ENCODE assay signal across 14 cellular contexts in the genomic region with DNA sequence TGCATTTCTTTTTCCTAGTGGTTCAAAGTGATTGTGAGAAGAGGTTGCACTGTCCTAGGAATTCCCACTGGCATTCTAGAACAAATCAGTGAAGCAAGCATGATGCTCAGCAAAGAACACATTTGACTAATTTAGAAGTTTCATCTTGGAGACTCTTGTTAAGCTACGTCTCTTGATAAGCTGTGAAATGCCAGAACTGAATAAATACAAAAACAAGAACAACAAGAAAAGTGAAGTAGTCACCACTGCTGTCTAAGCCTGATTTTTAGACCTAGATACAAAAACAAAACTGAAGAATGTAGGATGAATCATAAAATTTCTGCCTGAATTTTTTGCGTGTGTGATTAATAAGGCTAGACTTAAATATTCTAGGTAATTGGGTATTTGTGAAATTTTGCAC.
DNase-seq lines count a peak whose midpoint lies in the region; ATAC-seq and TF ChIP-seq lines count a peak whose summit lies in the region.
"Had no signal": no experiment of that assay in that cellular context is flagged by ENCODE, and none has a peak within 500 bp of the region (broad histone marks: within the 10 kb centered on the region; RNA-seq: fewer than 3 reads in every experiment).

No MANE protein-coding gene starts in this region.

- no peak for TF ChIP-seq CTCF in testis (IDR thresholded peaks at IDR 0.05)

- intact Hi-C loops in testis (cut with DNase I; ENCODE audit: low total_unique reads): no loop called here
- intact Hi-C loops in activated T-helper 2 cell treated with anti-CD3 and anti-CD28 coated beads, Interferon-gamma antibody, Interleukin-2, Interleukin-4, amounts not matched to agents 10 μg/mL and 5 μg/mL and 100 μg/mL, durations not matched to agents 14 hours and 24 hours and 36 hours (cut with micrococcal nuclease): no loop called here
- intact Hi-C loops in posterior cingulate gyrus (cut with DNase I): no loop called here

- H3K27me3 Mint-ChIP-seq in activated T-helper 2 cell treated with anti-CD3 and anti-CD28 coated beads, Interferon-gamma antibody, Interleukin-2, Interleukin-4, amounts not matched to agents 10 μg/mL and 5 μg/mL and 100 μg/mL, durations not matched to agents 14 hours and 24 hours and 36 hours (ENCODE audit: low read depth): no peaks in the 10 kb centered on the region

- ATAC-seq in esophagus mucosa: peak; percentile 60
- no peak for ATAC-seq in GM21381 (IDR thresholded peaks at IDR 0.05; ENCODE audit: unreplicated experiment)
- ATAC-seq: CD8-positive, alpha-beta T cell; GM23338 had no signal

- H3K9me3 Mint-ChIP-seq in activated T-helper 2 cell treated with anti-CD3 and anti-CD28 coated beads, Interferon-gamma antibody, Interleukin-2, Interleukin-4, amounts not matched to agents 10 μg/mL and 5 μg/mL and 100 μg/mL, durations not matched to agents 14 hours and 24 hours and 36 hours: peaks cover 11% of the 10 kb centered on the region
- H3K9me3 Mint-ChIP-seq: GM23338 had no signal

- no peaks in the 10 kb centered on the region for H3K9me3 ChIP-seq in adipocyte (ENCODE audit: control insufficient read depth, low read length)
- no peaks in the 10 kb centered on the region for H3K9me3 ChIP-seq in testis

- H3K27ac Mint-ChIP-seq in activated T-helper 2 cell treated with anti-CD3 and anti-CD28 coated beads, Interferon-gamma antibody, Interleukin-2, Interleukin-4, amounts not matched to agents 10 μg/mL and 5 μg/mL and 100 μg/mL, durations not matched to agents 14 hours and 24 hours and 36 hours: no peak overlapping the region
- H3K27ac Mint-ChIP-seq: CD14-positive monocyte; CD8-positive, alpha-beta T cell; GM23338 had no signal

- H3K4me1 ChIP-seq in adipocyte (ENCODE audit: control insufficient read depth, insufficient read depth, low read length): no peaks in the 10 kb centered on the region
- H3K4me1 ChIP-seq in testis: peaks cover 25% of the 10 kb centered on the region

- H3K4me3 Mint-ChIP-seq in activated T-helper 2 cell treated with anti-CD3 and anti-CD28 coated beads, Interferon-gamma antibody, Interleukin-2, Interleukin-4, amounts not matched to agents 10 μg/mL and 5 μg/mL and 100 μg/mL, durations not matched to agents 14 hours and 24 hours and 36 hours (ENCODE audit: low read depth): no peak overlapping the region
- H3K4me3 Mint-ChIP-seq: CD14-positive monocyte; CD8-positive, alpha-beta T cell; GM23338 had no signal

- H3K4me3 ChIP-seq in adipocyte (ENCODE audit: low read length): no peak overlapping the region
- no peak overlapping the region for H3K4me3 ChIP-seq in testis
- H3K4me3 ChIP-seq: GM23338 had no signal

- DNase-seq in DMS79 (lab: John Stamatoyannopoulos, UW) (peak; percentile 2), adipocyte (ENCODE audit: low read depth) (peak; percentile 30), testis (no peak), posterior cingulate gyrus (no peak)
- no peak for DNase-seq in activated T-helper 2 cell treated with anti-CD3 and anti-CD28 coated beads, Interferon-gamma antibody, Interleukin-2, Interleukin-4, amounts not matched to agents 10 μg/mL and 5 μg/mL and 100 μg/mL, durations not matched to agents 14 hours and 24 hours and 36 hours (ENCODE audit: low spot score)
- DNase-seq: CD8-positive, alpha-beta T cell; COR-L47; DMS153; GF-D8; H7 had no signal

- H3K27ac ChIP-seq in testis: peak overlapping the region; percentile 58 to 87

- no peak overlapping the region for H3K9ac ChIP-seq in adipocyte (ENCODE audit: low read length)

- H3K27me3 ChIP-seq in adipocyte (replicated peaks; ENCODE audit: control insufficient read depth, insufficient read depth, low read length): no peaks in the 10 kb centered on the region
- no peaks in the 10 kb centered on the region for H3K27me3 ChIP-seq in testis

- H3K36me3 Mint-ChIP-seq in activated T-helper 2 cell treated with anti-CD3 and anti-CD28 coated beads, Interferon-gamma antibody, Interleukin-2, Interleukin-4, amounts not matched to agents 10 μg/mL and 5 μg/mL and 100 μg/mL, durations not matched to agents 14 hours and 24 hours and 36 hours (ENCODE audit: low read depth): no peaks in the 10 kb centered on the region
- H3K36me3 Mint-ChIP-seq: CD14-positive monocyte; CD8-positive, alpha-beta T cell had no signal

- no peaks in the 10 kb centered on the region for H3K4me1 Mint-ChIP-seq in activated T-helper 2 cell treated with anti-CD3 and anti-CD28 coated beads, Interferon-gamma antibody, Interleukin-2, Interleukin-4, amounts not matched to agents 10 μg/mL and 5 μg/mL and 100 μg/mL, durations not matched to agents 14 hours and 24 hours and 36 hours (ENCODE audit: low read depth)
- H3K4me1 Mint-ChIP-seq: CD14-positive monocyte had no signal

- 65 to 66% methylated on average over 2 of the region's 2 CpGs for WGBS in testis, 2 donors

- no peaks in the 10 kb centered on the region for H3K36me3 ChIP-seq in adipocyte (ENCODE audit: control insufficient read depth, insufficient read depth, low read length, severe bottlenecking)
- H3K36me3 ChIP-seq in testis (ENCODE audit: low read depth, missing control alignments): no peaks in the 10 kb centered on the region

- no peak for TF ChIP-seq POLR2A in testis (IDR thresholded peaks at IDR 0.05)

Comparison
In these comparisons a context has a peak if more than half of its experiments do, and no peak if none do; other contexts are left out.
1. DNase-seq: peak in DMS79 (single experiment) and adipocyte (single experiment); none in testis (single experiment), activated T-helper 2 cell treated with anti-CD3 and anti-CD28 coated beads, Interferon-gamma antibody, Interleukin-2, Interleukin-4, amounts not matched to agents 10 μg/mL and 5 μg/mL and 100 μg/mL, durations not matched to agents 14 hours and 24 hours and 36 hours (single experiment) and posterior cingulate gyrus (0 of 10).